Comparison of ENCODE assay signal across 8 cellular contexts in genomic region chr5:53170748-53171349, GRCh38.
DNase-seq lines count a peak whose midpoint lies in the region; ATAC-seq, FAIRE-seq and TF ChIP-seq lines count a peak whose summit lies in the region.

No MANE protein-coding gene starts in this region.

- no peaks in the 10 kb centered on the region for H3K27me3 ChIP-seq in AG04450 (ENCODE audit: control insufficient read depth, insufficient read depth, low read length)
- no peaks in the 10 kb centered on the region for H3K27me3 ChIP-seq in MM.1S (replicated peaks; ENCODE audit: insufficient read depth, low read length)
- H3K27me3 ChIP-seq in body of pancreas: no peaks in the 10 kb centered on the region
- no peaks in the 10 kb centered on the region; a peak in 2 of 5 replicates for H3K27me3 ChIP-seq in HepG2 (ENCODE audit: control insufficient read depth in 1 of 2, insufficient read depth in 2 of 2, low read length in 2 of 2)

- H3K9ac ChIP-seq in MM.1S (ENCODE audit: low read length) (no peak overlapping the region), HepG2 (ENCODE audit: insufficient read depth, low read depth, low read length) (no peak overlapping the region)

- H3K9me2 ChIP-seq in MM.1S (replicated peaks; ENCODE audit: insufficient read depth, low read length): no peaks in the 10 kb centered on the region

- no peaks in the 10 kb centered on the region for H3K4me1 Mint-ChIP-seq in immature natural killer cell

- H3K4me2 ChIP-seq in MM.1S (ENCODE audit: low read depth, low read length): no peak overlapping the region
- no peak overlapping the region for H3K4me2 ChIP-seq in HepG2 (ENCODE audit: low read depth, low read length)

- no TSS peak for BruUV-seq in HepG2 (replicated peaks; lab: Mats Ljungman, UMichigan)

- no peak for DNase-seq in AG04450 (ENCODE audit: low read depth, low spot score)
- peak; percentile 59 for DNase-seq in MM.1S
- DNase-seq in body of pancreas: peak in 1 of 4 donors; percentile 15
- DNase-seq in HepG2 (ENCODE audit: low spot score): peak; percentile 23
- no peak for DNase-seq in immature natural killer cell

- FAIRE-seq in HepG2 (lab: Jason Lieb, UNC): peak; percentile 70

- H3F3A ChIP-seq in MM.1S (ENCODE audit: insufficient read depth, low read length): no peaks in the 10 kb centered on the region

- H3K4me3 ChIP-seq in AG04450 (ENCODE audit: low read depth, low read length) (no peak overlapping the region), MM.1S (ENCODE audit: low read length) (no peak overlapping the region), body of pancreas (no peak overlapping the region), HepG2 (replicated peaks in 1 of 3; ENCODE audit: insufficient read depth in 1 of 3, low read depth in 2 of 3, low read length in 3 of 3) (no peak overlapping the region)

- WGBS in body of pancreas, 2 donors: 94 to 95% methylated on average over 1 of the region's 1 CpG
- WGBS in HepG2 (ENCODE audit: low lambda C conversion rate): 89% methylated on average over 1 of the region's 1 CpG

- peaks cover 0 to 2% (median 0%) of the 10 kb centered on the region in 6 donors for H3K9me3 Mint-ChIP-seq in immature natural killer cell

- peaks cover 0 to 11% (median 2%) of the 10 kb centered on the region in 3 donors for H3K27me3 Mint-ChIP-seq in immature natural killer cell (ENCODE audit: low read depth in 3 of 3)

- H3K36me3 ChIP-seq in MM.1S (replicated peaks; ENCODE audit: insufficient read depth, low read length) (no peaks in the 10 kb centered on the region), body of pancreas (replicated peaks in 1 of 2; ENCODE audit: insufficient read depth in 1 of 2, low read depth in 2 of 2) (no peaks in the 10 kb centered on the region), HepG2 (replicated peaks in 1 of 2; ENCODE audit: control insufficient read depth in 1 of 2, insufficient read depth in 2 of 2, low read length in 2 of 2) (no peaks in the 10 kb centered on the region)

- H3K4me3 Mint-ChIP-seq in immature natural killer cell: no peak overlapping the region

- in situ Hi-C loops in HepG2 (cut with HindIII; ENCODE audit: extremely low pct_ligation_motif_present, low pct_unique_long_range_greater_than_20kb): loop anchor here (10.0 kb wide), 1 partner anchor 1054 kb away; no protein-coding TSS in a partner anchor

- H3K9me3 ChIP-seq in AG04450 (ENCODE audit: control insufficient read depth, insufficient read depth, low read length): no peaks in the 10 kb centered on the region
- H3K9me3 ChIP-seq in MM.1S (replicated peaks; ENCODE audit: insufficient read depth, low read length): no peaks in the 10 kb centered on the region
- H3K9me3 ChIP-seq in body of pancreas: no peaks in the 10 kb centered on the region
- H3K9me3 ChIP-seq in HepG2 (ENCODE audit: low read length): no peaks in the 10 kb centered on the region

- H3K79me2 ChIP-seq in MM.1S (ENCODE audit: low read length): no peaks in the 10 kb centered on the region
- H3K79me2 ChIP-seq in HepG2 (ENCODE audit: insufficient read depth, low read length): no peaks in the 10 kb centered on the region

- H2AFZ ChIP-seq in MM.1S (ENCODE audit: low read length) (no peak overlapping the region), HepG2 (ENCODE audit: low read length) (no peak overlapping the region)

- ATAC-seq in body of pancreas (no peak), HepG2 (peak; percentile 72), GM19395 (IDR thresholded peaks at IDR 0.05; ENCODE audit: unreplicated experiment) (no peak), HG03196 (IDR thresholded peaks at IDR 0.05; ENCODE audit: unreplicated experiment) (no peak)

- H3K27ac ChIP-seq in AG04450 (ENCODE audit: low read depth, low read length) (no peak overlapping the region), MM.1S (ENCODE audit: low read length) (no peak overlapping the region), body of pancreas (no peak overlapping the region), HepG2 (ENCODE audit: extremely low read length, insufficient read depth, low read length) (no peak overlapping the region)

- POLR2A ChIA-PET in AG04450 (lab: Yijun Ruan, JAX): no interaction called here
- POLR2A ChIA-PET in HepG2 (lab: Yijun Ruan, JAX): no interaction called here

- no peak overlapping the region for H3K27ac Mint-ChIP-seq in immature natural killer cell

- TF ChIP-seq CTCF in AG04450 (IDR thresholded peaks at IDR 0.05; ENCODE audit: low read depth, low read length): peak; percentile 76
- TF ChIP-seq CTCF in GM12873 (IDR thresholded peaks at IDR 0.05; ENCODE audit: insufficient read depth, low read depth, low read length, missing control alignments): peak; percentile 55
- peak; percentile 68 for TF ChIP-seq CTCF in MM.1S (IDR thresholded peaks at IDR 0.05; ENCODE audit: low read length)
- peak in 6 of 7 experiments; percentile 29 to 55 (median 52) for TF ChIP-seq CTCF in body of pancreas (IDR thresholded peaks at IDR 0.05)
- peak; percentile 74 for TF ChIP-seq CTCF in HepG2 (CRISPR knock-in tag; IDR thresholded peaks at IDR 0.05)

- H3K36me3 Mint-ChIP-seq in immature natural killer cell: no peaks in the 10 kb centered on the region

- TF ChIP-seq EP300 in HepG2 (IDR thresholded peaks at IDR 0.05; ENCODE audit: low read depth in 2 of 2, low read length in 2 of 2) (no peak), HepG2 (CRISPR knock-in tag; IDR thresholded peaks at IDR 0.05; ENCODE audit: borderline replicate concordance) (no peak)

- H3K4me1 ChIP-seq in MM.1S (ENCODE audit: low read length) (0 out of 2 replicates have a peak, but pooled peaks cover 7% of the 10 kb centered on the region), body of pancreas (no peaks in the 10 kb centered on the region), HepG2 (ENCODE audit: insufficient read depth, low read length) (no peaks in the 10 kb centered on the region)

- intact Hi-C loops in body of pancreas (cut with DNase I): no loop called here
- intact Hi-C loops in HepG2 (cut with micrococcal nuclease; ENCODE audit: unreplicated experiment): loop anchor here (2.0 to 5.0 kb wide), 2 partner anchors 256 to 1048 kb away; no protein-coding TSS in a partner anchor

- TF ChIP-seq RAD21 in HepG2 (CRISPR knock-in tag; IDR thresholded peaks at IDR 0.05): peak; percentile 38; the same call in 1 of the 2 replicates

- H4K20me1 ChIP-seq in MM.1S (ENCODE audit: insufficient read depth, low read length) (no peaks in the 10 kb centered on the region), HepG2 (ENCODE audit: insufficient read depth, low read length) (no peaks in the 10 kb centered on the region)

- CTCF ChIA-PET in AG04450 (lab: Charles Lee): interaction anchor here (0.6 to 3.2 kb wide), 28 partner anchors 9 to 1064 kb away, joined by 3 to 27 read pairs (median 4); no protein-coding TSS in a partner anchor
- CTCF ChIA-PET in HepG2 (lab: Yijun Ruan, JAX; ENCODE audit: low intra/inter-chr PET ratio, low total read pairs): interaction anchor here (1.3 to 1.4 kb wide), 4 partner anchors 1047 to 1064 kb away, joined by 3 to 6 read pairs (median 4); no protein-coding TSS in a partner anchor

- TF ChIP-seq POLR2A in body of pancreas (IDR thresholded peaks at IDR 0.05) (no peak), HepG2 (IDR thresholded peaks at IDR 0.05; ENCODE audit: insufficient read depth in 1 of 2, low read depth in 2 of 2, low read length in 2 of 2) (no peak)

TF ChIP-seq in HepG2, 621 proteins besides CTCF, POLR2A, EP300 and RAD21:
- TF ChIP-seq ZNF329 (CRISPR knock-in tag; IDR thresholded peaks at IDR 0.05; ENCODE audit: low read depth) (no peak), KAT2B (IDR thresholded peaks at IDR 0.05; ENCODE audit: borderline replicate concordance, low read depth, low read length) (no peak), ZNF367 (CRISPR knock-in tag; IDR thresholded peaks at IDR 0.05; ENCODE audit: borderline replicate concordance) (no peak), RBAK (CRISPR knock-in tag; IDR thresholded peaks at IDR 0.05) (no peak), NRL (CRISPR knock-in tag; IDR thresholded peaks at IDR 0.05; ENCODE audit: borderline replicate concordance) (no peak), SMC3 (IDR thresholded peaks at IDR 0.05; ENCODE audit: low read length) (peak; percentile 73), MIER3 (CRISPR knock-in tag; IDR thresholded peaks at IDR 0.05; ENCODE audit: borderline replicate concordance) (no peak), MTA3 (CRISPR knock-in tag; IDR thresholded peaks at IDR 0.05) (no peak), AGO1 (IDR thresholded peaks at IDR 0.05; ENCODE audit: low read depth, low read length, poor library complexity, severe bottlenecking) (no peak), AHR (CRISPR knock-in tag; IDR thresholded peaks at IDR 0.05) (no peak), ZNF510 (CRISPR knock-in tag; IDR thresholded peaks at IDR 0.05; ENCODE audit: low read depth) (no peak), ASH2L (IDR thresholded peaks at IDR 0.05; ENCODE audit: insufficient read length, low read depth, low read length) (no peak), STAG1 (CRISPR knock-in tag; IDR thresholded peaks at IDR 0.05) (peak; percentile 84), EEA1 (CRISPR knock-in tag; IDR thresholded peaks at IDR 0.05; ENCODE audit: borderline replicate concordance) (no peak), ZNF607 (CRISPR knock-in tag; IDR thresholded peaks at IDR 0.05; ENCODE audit: borderline replicate concordance) (no peak)

Comparison
In these comparisons a context has a peak if more than half of its experiments do, and no peak if none do; other contexts are left out.
1. DNase-seq: peak in MM.1S (single experiment) and HepG2 (single experiment); none in AG04450 (single experiment) and immature natural killer cell (0 of 3).
2. Peak in every context shown above with its lines, with median percentiles within 50 percentile points of each other: CTCF ChIP-seq.